Comparison of ENCODE assay signal across 1 cellular context in the genomic region with DNA sequence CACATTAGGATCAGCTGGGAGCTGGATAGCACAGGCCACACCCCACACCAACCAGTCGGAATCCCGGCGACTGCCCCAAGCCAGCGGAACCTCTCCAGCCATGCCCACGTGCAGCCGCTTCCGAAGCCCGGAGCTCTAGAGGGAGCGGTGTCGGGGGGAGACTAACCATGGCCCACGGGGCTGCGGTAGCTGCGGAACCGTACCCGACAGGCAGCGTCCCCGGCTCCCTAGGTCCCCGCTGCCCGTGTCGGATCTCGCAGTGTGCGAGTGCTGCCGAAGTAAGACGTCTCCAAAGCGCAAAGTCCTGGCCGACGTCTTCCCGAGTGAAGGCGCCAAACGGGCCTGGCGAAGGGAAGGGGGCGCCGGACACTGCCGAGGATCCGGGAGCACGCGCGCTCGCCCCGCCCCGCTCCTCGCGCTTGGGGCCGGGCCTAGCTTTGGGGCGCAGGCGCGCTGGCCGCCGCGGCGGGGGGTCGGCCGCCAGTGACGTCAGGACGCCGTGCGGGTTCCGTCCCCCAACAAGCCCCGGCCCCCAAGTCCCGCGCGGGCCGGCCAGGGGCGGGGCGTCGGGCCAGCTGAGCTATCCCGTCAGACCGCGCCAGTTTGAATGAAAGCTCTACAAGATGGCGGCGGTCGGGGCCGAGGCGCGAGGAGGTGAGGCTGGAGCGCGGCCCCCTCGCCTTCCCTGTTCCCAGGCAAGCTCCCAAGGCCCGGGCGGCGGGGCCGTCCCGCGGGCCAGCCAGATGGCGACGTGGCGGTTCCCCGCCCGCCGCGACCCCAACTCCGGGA.
TF ChIP-seq lines count a peak whose summit lies in the region.

Gene SUV39H2, plus strand, starts transcription at position 601 of the 789 bp plus-strand sequence. Its CDS starts 23 bp downstream, at position 624.

TF ChIP-seq in HepG2, 621 proteins besides CTCF, POLR2A, EP300 and RAD21 (continued from another document and continues in another):
- TF ChIP-seq ZNF142 (CRISPR knock-in tag; IDR thresholded peaks at IDR 0.05) (peak; percentile 40), TCF7 (IDR thresholded peaks at IDR 0.05; ENCODE audit: low read depth) (no peak), REPIN1 (CRISPR knock-in tag; IDR thresholded peaks at IDR 0.05; ENCODE audit: borderline replicate concordance, low read depth) (peak; percentile 69; the same call in 1 of the 2 replicates), TBL1XR1 (IDR thresholded peaks at IDR 0.05; ENCODE audit: borderline replicate concordance, low read length, partially characterized antibody) (no peak), NFE2L2 (IDR thresholded peaks at IDR 0.05; ENCODE audit: low read length) (no peak), ZNF546 (CRISPR knock-in tag; conservative IDR thresholded peaks at IDR 0.05) (no peak; the same call in 1 of the 2 replicates), CREB1 (IDR thresholded peaks at IDR 0.05) (peak; percentile 96), CREB1 (CRISPR knock-in tag; IDR thresholded peaks at IDR 0.05) (no peak), PRDM15 (CRISPR knock-in tag; IDR thresholded peaks at IDR 0.05) (peak; percentile 64), ZNF3 (CRISPR knock-in tag; IDR thresholded peaks at IDR 0.05) (0 out of 2 replicates have a peak, but pooled peaks have one; percentile 46), SYNCRIP (IDR thresholded peaks at IDR 0.05; ENCODE audit: insufficient read depth, low read depth, low read length) (no peak), ZNF543 (CRISPR knock-in tag; IDR thresholded peaks at IDR 0.05) (peak; percentile 66; the same call in 1 of the 2 replicates), ZFX (CRISPR knock-in tag; IDR thresholded peaks at IDR 0.05; ENCODE audit: low read depth) (peak; percentile 97), KLF6 (CRISPR knock-in tag; IDR thresholded peaks at IDR 0.05) (0 out of 2 replicates have a peak, but pooled peaks have one; percentile 64), LCORL (IDR thresholded peaks at IDR 0.05) (no peak), LCORL (CRISPR knock-in tag; IDR thresholded peaks at IDR 0.05) (peak; percentile 77; the same call in 1 of the 2 replicates), TRIM22 (IDR thresholded peaks at IDR 0.05) (no peak), SCMH1 (CRISPR knock-in tag; IDR thresholded peaks at IDR 0.05; ENCODE audit: borderline replicate concordance) (no peak), BATF2 (CRISPR knock-in tag; IDR thresholded peaks at IDR 0.05) (no peak), BRD4 (CRISPR knock-in tag; IDR thresholded peaks at IDR 0.05) (peak; percentile 86), SNAPC2 (CRISPR knock-in tag; IDR thresholded peaks at IDR 0.05) (peak; percentile 82), ZFP82 (CRISPR knock-in tag; IDR thresholded peaks at IDR 0.05; ENCODE audit: borderline replicate concordance) (0 out of 2 replicates have a peak, but pooled peaks have one; percentile 55), ZFAT (CRISPR knock-in tag; conservative IDR thresholded peaks at IDR 0.05) (peak; percentile 85; the same call in 1 of the 2 replicates), ZNF800 (CRISPR knock-in tag; IDR thresholded peaks at IDR 0.05) (peak; percentile 35; the same call in 1 of the 2 replicates), DNMT3B (CRISPR knock-in tag; conservative IDR thresholded peaks at IDR 0.05) (peak; percentile 88; the same call in 1 of the 2 replicates), CREM (IDR thresholded peaks at IDR 0.05) (peak; percentile 25; the same call in 1 of the 2 replicates), CREM (CRISPR knock-in tag; IDR thresholded peaks at IDR 0.05) (no peak), ZNF770 (CRISPR knock-in tag; IDR thresholded peaks at IDR 0.05) (no peak), IRX3 (CRISPR knock-in tag; IDR thresholded peaks at IDR 0.05; ENCODE audit: borderline replicate concordance, low read depth) (peak; percentile 68; the same call in 1 of the 2 replicates), ZNF773 (CRISPR knock-in tag; IDR thresholded peaks at IDR 0.05; ENCODE audit: borderline replicate concordance) (peak; percentile 78; the same call in 1 of the 2 replicates), CHD4 (IDR thresholded peaks at IDR 0.05; ENCODE audit: borderline replicate concordance, low read length) (0 out of 2 replicates have a peak, but pooled peaks have one; percentile 29), MXD4 (CRISPR knock-in tag; IDR thresholded peaks at IDR 0.05) (peak; percentile 81; the same call in 1 of the 2 replicates), ZNF883 (CRISPR knock-in tag; IDR thresholded peaks at IDR 0.05; ENCODE audit: not compliant biosample characterization) (peak; percentile 92), ZNF776 (CRISPR knock-in tag; IDR thresholded peaks at IDR 0.05) (peak; percentile 89), RFX5 (IDR thresholded peaks at IDR 0.05; ENCODE audit: low read depth, low read length) (peak; percentile 40; the same call in 1 of the 2 replicates)
- TF ChIP-seq, protein P1, sequence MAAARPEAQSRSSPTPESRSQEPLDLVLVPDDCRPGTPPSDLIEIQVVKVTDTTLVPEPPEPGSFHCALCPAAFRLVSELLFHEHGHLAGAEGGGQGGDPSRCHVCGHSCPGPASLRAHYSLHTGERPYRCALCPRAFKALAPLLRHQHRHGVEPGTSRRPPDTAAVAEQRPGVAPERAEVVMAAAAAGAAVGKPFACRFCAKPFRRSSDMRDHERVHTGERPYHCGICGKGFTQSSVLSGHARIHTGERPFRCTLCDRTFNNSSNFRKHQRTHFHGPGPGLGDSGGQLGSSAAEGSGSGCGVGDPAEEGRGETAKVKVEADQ (CRISPR knock-in tag; IDR thresholded peaks at IDR 0.05; ENCODE audit: borderline replicate concordance), result peak; percentile 75; the same call in 1 of the 2 replicates
- TF ChIP-seq, protein P2, sequence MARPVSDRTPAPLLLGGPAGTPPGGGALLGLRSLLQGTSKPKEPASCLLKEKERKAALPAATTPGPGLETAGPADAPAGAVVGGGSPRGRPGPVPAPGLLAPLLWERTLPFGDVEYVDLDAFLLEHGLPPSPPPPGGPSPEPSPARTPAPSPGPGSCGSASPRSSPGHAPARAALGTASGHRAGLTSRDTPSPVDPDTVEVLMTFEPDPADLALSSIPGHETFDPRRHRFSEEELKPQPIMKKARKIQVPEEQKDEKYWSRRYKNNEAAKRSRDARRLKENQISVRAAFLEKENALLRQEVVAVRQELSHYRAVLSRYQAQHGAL (CRISPR knock-in tag; IDR thresholded peaks at IDR 0.05; ENCODE audit: not compliant biosample characterization), result peak; percentile 72
